23 cellular contexts compared by ENCODE assay signal in the genomic region with DNA sequence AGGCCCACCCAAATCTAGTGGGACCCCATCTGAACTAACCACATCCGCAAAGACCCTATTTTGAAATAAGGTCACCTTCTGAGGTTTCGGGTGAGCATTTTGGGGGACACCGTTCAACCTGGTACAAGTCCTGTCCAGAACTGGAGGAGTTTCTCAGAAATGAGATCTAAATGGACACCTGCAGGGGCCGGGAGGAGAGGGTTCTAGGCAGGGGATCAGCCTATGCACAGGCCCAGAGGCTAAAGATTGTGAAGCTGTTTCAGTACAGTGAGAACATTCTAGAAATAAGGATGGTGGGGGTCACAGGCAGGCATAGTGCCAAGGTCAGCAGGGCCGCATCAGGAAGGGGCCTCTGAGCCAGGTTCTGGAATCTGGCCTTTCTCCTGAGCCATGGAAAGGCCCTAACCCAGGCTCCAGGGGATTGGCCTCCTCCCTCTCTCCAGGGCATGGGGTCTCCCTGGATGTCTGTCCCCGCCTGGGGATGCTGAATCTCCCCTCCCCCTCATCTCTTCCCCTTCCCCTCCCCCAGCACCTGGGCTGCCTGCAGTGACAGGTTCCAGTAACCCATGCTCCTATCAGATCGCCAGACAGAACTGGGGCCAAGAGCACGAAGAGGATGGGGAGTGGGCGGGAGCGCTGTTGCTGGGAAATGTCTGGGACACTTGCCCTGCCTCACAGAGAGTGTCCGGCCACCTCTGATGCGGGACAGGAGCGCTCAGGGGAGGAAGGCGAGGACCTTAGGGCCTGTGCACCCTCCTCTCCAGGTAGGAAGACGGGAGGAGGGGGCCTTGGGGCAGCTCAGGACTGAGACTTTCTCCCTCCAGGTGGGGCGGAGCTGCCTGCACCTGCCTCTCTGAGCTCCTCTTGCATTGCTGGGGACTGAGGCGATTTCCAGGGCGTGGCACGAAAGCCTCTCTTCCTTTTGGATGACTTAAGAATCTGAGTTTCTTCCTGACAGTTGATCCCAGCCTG.
DNase-seq lines count a peak whose midpoint lies in the region; ATAC-seq, FAIRE-seq and TF ChIP-seq lines count a peak whose summit lies in the region.
"Had no signal": no experiment of that assay in that cellular context is flagged by ENCODE, and none has a peak within 500 bp of the region (broad histone marks: within the 10 kb centered on the region; RNA-seq: fewer than 3 reads in every experiment).

No MANE protein-coding gene starts in this region.

- no peak for TF ChIP-seq RAD21 in SK-N-SH (IDR thresholded peaks at IDR 0.05; ENCODE audit: low read length)
- TF ChIP-seq RAD21 in H1 (IDR thresholded peaks at IDR 0.05 in 1 of 2, conservative IDR thresholded peaks at IDR 0.05 in 1 of 2; ENCODE audit: low read depth in 2 of 2, low read length in 2 of 2): no peak

- no peak overlapping the region for H2BK5ac ChIP-seq in H1 (ENCODE audit: low read depth, low read length)

- H3K23ac ChIP-seq in H1 (ENCODE audit: insufficient read length): no peak overlapping the region

- no peak overlapping the region for H2BK12ac ChIP-seq in H1 (ENCODE audit: low read depth, low read length)

- H3K36me3 Mint-ChIP-seq in neural progenitor cell: no peaks in the 10 kb centered on the region
- H3K36me3 Mint-ChIP-seq in activated CD4-positive, alpha-beta memory T cell treated with anti-CD3 and anti-CD28 coated beads for 36 hours: no peaks in the 10 kb centered on the region
- no peaks in the 10 kb centered on the region for H3K36me3 Mint-ChIP-seq in natural killer cell treated with Interleukin-12 subunit alpha and Interleukin-12 subunit beta and Interleukin-15 and Interleukin-18, amount 100 ng/mL, for 72 hours
- H3K36me3 Mint-ChIP-seq: CD8-positive, alpha-beta T cell had no signal

- POLR2A ChIA-PET in SK-N-SH (lab: Yijun Ruan, JAX) (no interaction called here), H1 (lab: Charles Lee; ENCODE audit: partially characterized antibody) (interaction anchor here (1.1 kb wide), 1 partner anchor 321 kb away, joined by 3 read pairs; the partner anchor contains the start of gene TNRC6C)
- POLR2A ChIA-PET in activated CD4-positive, alpha-beta memory T cell treated with anti-CD3 and anti-CD28 coated beads for 36 hours (lab: Charles Lee): no interaction called here

- H4K91ac ChIP-seq in H1 (replicated peaks; ENCODE audit: insufficient read length, low read length): no peak overlapping the region

- H3K56ac ChIP-seq in H1 (replicated peaks; ENCODE audit: insufficient read length, low read depth, low read length): no peak overlapping the region

- no peak for FAIRE-seq in H1 (lab: Jason Lieb, UNC)
- FAIRE-seq: GM12891, HTR-8/SVneo, RCC 7860 had no signal

- H3K23me2 ChIP-seq in H1 (ENCODE audit: low read depth, low read length): no peaks in the 10 kb centered on the region

- H3K4me3 ChIP-seq in SK-N-SH (ENCODE audit: low read depth in 2 of 2, low read length in 1 of 2) (no peak overlapping the region), H1 (ENCODE audit: extremely low read depth in 1 of 4, insufficient read depth in 2 of 4, low read depth in 3 of 4, low read length in 4 of 4) (no peak overlapping the region), neural progenitor cell (no peak overlapping the region), MG63 (no peak overlapping the region)
- H3K4me3 ChIP-seq: SJCRH30 had no signal

- H3K27me3 ChIP-seq in SK-N-SH (ENCODE audit: insufficient read depth) (peaks cover 10% of the 10 kb centered on the region), H1 (replicated peaks in 1 of 4; ENCODE audit: control insufficient read depth in 3 of 4, extremely low read depth in 1 of 4, insufficient read depth in 3 of 4, low read length in 3 of 4) (peaks cover 0 to 2% (median 0%) of the 10 kb centered on the region in 4 experiments; a peak in 3 of 7 replicates), neural progenitor cell (no peaks in the 10 kb centered on the region), MG63 (no peaks in the 10 kb centered on the region; the same call in 1 of the 2 replicates)

- H3K9ac ChIP-seq in SK-N-SH: no peak overlapping the region
- no peak overlapping the region for H3K9ac ChIP-seq in H1 (replicated peaks in 1 of 4; ENCODE audit: extremely low read depth in 1 of 4, low read depth in 3 of 4, low read length in 3 of 4)
- H3K9ac ChIP-seq in neural progenitor cell: no peak overlapping the region
- H3K9ac ChIP-seq: KMS-11 had no signal

- no peak overlapping the region for H3K14ac ChIP-seq in H1 (ENCODE audit: insufficient read length)

- DNase-seq in SK-N-SH (no peak), H1 (ENCODE audit: low read depth in 1 of 2, low spot score in 2 of 2) (no peak), neural progenitor cell (ENCODE audit: low spot score) (no peak), MG63 (no peak)
- DNase-seq in activated CD4-positive, alpha-beta memory T cell treated with anti-CD3 and anti-CD28 coated beads for 36 hours: no peak
- DNase-seq in natural killer cell treated with Interleukin-12 subunit alpha and Interleukin-12 subunit beta and Interleukin-15 and Interleukin-18, amount 100 ng/mL, for 72 hours (ENCODE audit: low spot score): no peak
- DNase-seq: AML-193; C1 segment of cervical spinal cord; CD8-positive, alpha-beta T cell; DND-41; GOT3; NCI-H1105; NCI-H2029 treated with DMSO at 0.1 percent for 48 hours; NCI-H2171 treated with DMSO at 0.1 percent for 48 hours; NCI-H526; OCI-M1; SJCRH30 had no signal

- H2BK15ac ChIP-seq in H1 (ENCODE audit: low read length): 0 out of 2 replicates have a peak overlapping the region, but pooled peaks have one; percentile 88

- no peak overlapping the region for H4K8ac ChIP-seq in H1 (ENCODE audit: extremely low read depth, insufficient read depth, low read length)

- no peak overlapping the region for H3K4ac ChIP-seq in H1 (replicated peaks; ENCODE audit: insufficient read length, low read depth, low read length)

- H3K4me3 Mint-ChIP-seq in neural progenitor cell: peak overlapping the region; percentile 55
- H3K4me3 Mint-ChIP-seq in activated CD4-positive, alpha-beta memory T cell treated with anti-CD3 and anti-CD28 coated beads for 36 hours: no peak overlapping the region
- H3K4me3 Mint-ChIP-seq in natural killer cell treated with Interleukin-12 subunit alpha and Interleukin-12 subunit beta and Interleukin-15 and Interleukin-18, amount 100 ng/mL, for 72 hours: no peak overlapping the region
- H3K4me3 Mint-ChIP-seq: CD8-positive, alpha-beta T cell had no signal

- H3K79me2 ChIP-seq in SK-N-SH (ENCODE audit: insufficient read depth): no peaks in the 10 kb centered on the region
- H3K79me2 ChIP-seq in H1 (ENCODE audit: control insufficient read depth in 1 of 2, insufficient read depth in 2 of 2, low read length in 2 of 2): no peaks in the 10 kb centered on the region
- H3K79me2 ChIP-seq in neural progenitor cell (ENCODE audit: low read depth): no peaks in the 10 kb centered on the region

- H2AFZ ChIP-seq in SK-N-SH (ENCODE audit: low read depth) (no peak overlapping the region), H1 (ENCODE audit: low read length) (no peak overlapping the region), neural progenitor cell (replicated peaks) (no peak overlapping the region)

- no peak for TF ChIP-seq CTCF in SK-N-SH (IDR thresholded peaks at IDR 0.05)
- TF ChIP-seq CTCF in H1 (IDR thresholded peaks at IDR 0.05; ENCODE audit: control extremely low read depth in 1 of 3, insufficient read depth in 1 of 3, low read depth in 1 of 3, low read length in 3 of 3): no peak
- no peak for TF ChIP-seq CTCF in neural progenitor cell (IDR thresholded peaks at IDR 0.05)

- intact Hi-C loops in activated CD4-positive, alpha-beta memory T cell treated with anti-CD3 and anti-CD28 coated beads for 36 hours (cut with micrococcal nuclease): no loop called here

- no peaks in the 10 kb centered on the region for H3K9me3 ChIP-seq in SK-N-SH
- no peaks in the 10 kb centered on the region for H3K9me3 ChIP-seq in H1 (ENCODE audit: insufficient read depth in 2 of 2, low read depth in 1 of 2, low read length in 1 of 2)
- H3K9me3 ChIP-seq in neural progenitor cell (ENCODE audit: low read depth): no peaks in the 10 kb centered on the region
- no peaks in the 10 kb centered on the region for H3K9me3 ChIP-seq in MG63
- H3K9me3 ChIP-seq: SJCRH30 had no signal

- no peak for ATAC-seq in SK-N-SH treated with all-trans-retinoic acid at 6 μM for 48 hours
- ATAC-seq in GM18909 (IDR thresholded peaks at IDR 0.05; ENCODE audit: poor library complexity, unreplicated experiment): no peak
- ATAC-seq in natural killer cell treated with Interleukin-12 subunit alpha and Interleukin-12 subunit beta and Interleukin-15 and Interleukin-18, amount 100 ng/mL, for 72 hours: no peak
- ATAC-seq: CD8-positive, alpha-beta T cell had no signal

- H2BK20ac ChIP-seq in H1 (ENCODE audit: low read length): no peak overlapping the region

- H4K20me1 ChIP-seq in SK-N-SH (ENCODE audit: insufficient read depth) (no peaks in the 10 kb centered on the region), H1 (replicated peaks in 1 of 2; ENCODE audit: control insufficient read depth in 1 of 2, insufficient read depth in 2 of 2, low read length in 2 of 2) (no peaks in the 10 kb centered on the region), neural progenitor cell (ENCODE audit: low read depth) (no peaks in the 10 kb centered on the region)

- no peak overlapping the region; the same call in none of the 2 replicates for H3K18ac ChIP-seq in H1 (ENCODE audit: extremely low read depth, low read length)

- H3K4me1 Mint-ChIP-seq in neural progenitor cell: peaks cover 51% of the 10 kb centered on the region
- peaks cover 17% of the 10 kb centered on the region for H3K4me1 Mint-ChIP-seq in activated CD4-positive, alpha-beta memory T cell treated with anti-CD3 and anti-CD28 coated beads for 36 hours (ENCODE audit: low read depth)
- H3K4me1 Mint-ChIP-seq in natural killer cell treated with Interleukin-12 subunit alpha and Interleukin-12 subunit beta and Interleukin-15 and Interleukin-18, amount 100 ng/mL, for 72 hours (ENCODE audit: low read depth in 2 of 2): no peaks in the 10 kb centered on the region

- H3K27ac ChIP-seq in SK-N-SH (ENCODE audit: low read depth in 2 of 2, low read length in 1 of 2): no peak overlapping the region
- H3K27ac ChIP-seq in H1 (ENCODE audit: low read depth, low read length): no peak overlapping the region
- no peak overlapping the region for H3K27ac ChIP-seq in neural progenitor cell
- H3K27ac ChIP-seq: KMS-11, SJCRH30 had no signal

- H3K4me1 ChIP-seq in SK-N-SH (ENCODE audit: control insufficient read depth in 1 of 2, insufficient read depth in 2 of 2, low read depth in 1 of 2, low read length in 1 of 2) (peaks cover 0 to 16% of the 10 kb centered on the region in 2 experiments; a peak in 1 of 4 replicates), H1 (replicated peaks in 1 of 4; ENCODE audit: control insufficient read depth in 3 of 4, insufficient read depth in 4 of 4, low read length in 3 of 4) (peaks cover 0 to 8% (median 2%) of the 10 kb centered on the region in 4 experiments; a peak in 5 of 7 replicates), neural progenitor cell (peaks cover 33% of the 10 kb centered on the region)
- H3K4me1 ChIP-seq: SJCRH30 had no signal

- H3F3A ChIP-seq in SK-N-SH (replicated peaks; ENCODE audit: insufficient read depth): no peaks in the 10 kb centered on the region
- peaks cover 16% of the 10 kb centered on the region for H3F3A ChIP-seq in neural progenitor cell (ENCODE audit: low read depth)

- H3K79me1 ChIP-seq in H1 (ENCODE audit: low read depth, low read length): no peaks in the 10 kb centered on the region

- no peak for TF ChIP-seq POLR2A in H1 (IDR thresholded peaks at IDR 0.05; ENCODE audit: control extremely low read depth in 1 of 2, low read depth in 2 of 2, low read length in 2 of 2)

- H3K36me3 ChIP-seq in SK-N-SH (replicated peaks in 1 of 2; ENCODE audit: control insufficient read depth in 1 of 2, insufficient read depth in 2 of 2, low read length in 1 of 2) (no peaks in the 10 kb centered on the region), H1 (ENCODE audit: control insufficient read depth in 2 of 4, insufficient read depth in 4 of 4, low read length in 3 of 4) (no peaks in the 10 kb centered on the region), neural progenitor cell (no peaks in the 10 kb centered on the region), MG63 (no peaks in the 10 kb centered on the region)
- H3K36me3 ChIP-seq: SJCRH30 had no signal

- no peak overlapping the region for H4K5ac ChIP-seq in H1 (ENCODE audit: insufficient read length, low read depth, low read length)

- no peaks in the 10 kb centered on the region for H3K9me2 ChIP-seq in SK-N-SH

- H3K4me2 ChIP-seq in SK-N-SH: no peak overlapping the region
- no peak overlapping the region; a peak in 1 of 4 replicates for H3K4me2 ChIP-seq in H1 (ENCODE audit: insufficient read depth in 1 of 2, low read depth in 2 of 2, low read length in 2 of 2)
- no peak overlapping the region for H3K4me2 ChIP-seq in neural progenitor cell
- H3K4me2 ChIP-seq: KMS-11 had no signal

- H3K9me3 Mint-ChIP-seq in neural progenitor cell: no peaks in the 10 kb centered on the region
- no peaks in the 10 kb centered on the region for H3K9me3 Mint-ChIP-seq in activated CD4-positive, alpha-beta memory T cell treated with anti-CD3 and anti-CD28 coated beads for 36 hours
- no peaks in the 10 kb centered on the region for H3K9me3 Mint-ChIP-seq in natural killer cell treated with Interleukin-12 subunit alpha and Interleukin-12 subunit beta and Interleukin-15 and Interleukin-18, amount 100 ng/mL, for 72 hours
- H3K9me3 Mint-ChIP-seq: CD8-positive, alpha-beta T cell had no signal

- H3K27ac Mint-ChIP-seq in neural progenitor cell: peak overlapping the region; percentile 93
- H3K27ac Mint-ChIP-seq in activated CD4-positive, alpha-beta memory T cell treated with anti-CD3 and anti-CD28 coated beads for 36 hours: no peak overlapping the region
- H3K27ac Mint-ChIP-seq in natural killer cell treated with Interleukin-12 subunit alpha and Interleukin-12 subunit beta and Interleukin-15 and Interleukin-18, amount 100 ng/mL, for 72 hours: no peak overlapping the region
- H3K27ac Mint-ChIP-seq: CD8-positive, alpha-beta T cell had no signal

- peaks cover 16% of the 10 kb centered on the region for H3K27me3 Mint-ChIP-seq in neural progenitor cell (ENCODE audit: insufficient read depth, low read depth)
- H3K27me3 Mint-ChIP-seq in activated CD4-positive, alpha-beta memory T cell treated with anti-CD3 and anti-CD28 coated beads for 36 hours: peaks cover 3% of the 10 kb centered on the region
- H3K27me3 Mint-ChIP-seq in natural killer cell treated with Interleukin-12 subunit alpha and Interleukin-12 subunit beta and Interleukin-15 and Interleukin-18, amount 100 ng/mL, for 72 hours: peaks cover 10 to 24% of the 10 kb centered on the region in 2 donors

- 60% methylated on average over 14 of the region's 19 CpGs for WGBS in SK-N-SH (ENCODE audit: low lambda C conversion rate)
- WGBS in H1 (ENCODE audit: extremely low coverage in 1 of 2, insufficient coverage in 1 of 2, insufficient read length in 1 of 2, insufficient replicate concordance in 2 of 2, low coverage in 1 of 2, low lambda C conversion rate in 2 of 2, missing lambda C conversion rate in 1 of 2), 2 experiments: 91% methylated on average over 17 of the region's 19 CpGs; no CpG with 5 or more reads in 1 of the 2 experiments

- no peak overlapping the region for H2AK5ac ChIP-seq in H1 (ENCODE audit: low read depth, low read length)

- TF ChIP-seq EP300 in SK-N-SH (IDR thresholded peaks at IDR 0.05; ENCODE audit: borderline replicate concordance in 1 of 2, low read depth in 1 of 2, low read length in 1 of 2) (no peak), H1 (IDR thresholded peaks at IDR 0.05; ENCODE audit: borderline replicate concordance in 1 of 2, low read depth in 2 of 2, low read length in 2 of 2) (no peak)

- no peak overlapping the region for H2BK120ac ChIP-seq in H1 (replicated peaks; ENCODE audit: low read depth, low read length)

- CTCF ChIA-PET in SK-N-SH (lab: Yijun Ruan, JAX) (interaction anchor here (0.7 to 2.1 kb wide), 5 partner anchors 9 to 377 kb away, joined by 3 to 7 read pairs (median 5); no protein-coding TSS in a partner anchor), H1 (lab: Charles Lee; ENCODE audit: partially characterized antibody) (interaction anchor here (0.7 to 1.3 kb wide), 4 partner anchors 8 to 107 kb away, joined by 3 to 4 read pairs (median 3); no protein-coding TSS in a partner anchor)
- CTCF ChIA-PET in activated CD4-positive, alpha-beta memory T cell treated with anti-CD3 and anti-CD28 coated beads for 36 hours (lab: Charles Lee): interaction anchor here (1.5 kb wide), 1 partner anchor 8 kb away, joined by 10 read pairs; no protein-coding TSS in a partner anchor
